ENCODE assay signal across 1 cellular context in the genomic region with DNA sequence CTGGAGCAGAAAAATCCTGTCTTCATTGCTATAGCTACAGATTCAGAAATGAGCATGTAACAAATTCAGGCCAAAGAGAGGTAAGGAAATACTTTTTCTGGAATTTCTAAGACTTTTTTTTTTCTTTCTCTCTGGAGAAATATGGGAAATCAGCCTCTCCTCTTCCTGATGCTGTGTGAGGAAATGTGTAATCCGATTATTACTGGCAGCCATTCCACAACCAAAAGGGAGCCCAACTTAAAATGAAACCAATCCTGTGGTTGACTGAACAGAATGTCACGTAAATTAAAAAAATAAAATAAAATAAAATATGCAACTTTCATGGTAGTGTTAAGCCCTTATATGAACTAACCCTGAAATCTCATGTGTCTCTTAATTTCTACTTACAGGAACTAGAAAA.
TF ChIP-seq lines count a peak whose summit lies in the region.

No MANE protein-coding gene starts in this region.

TF ChIP-seq in K562, 482 proteins besides CTCF, POLR2A, EP300 and RAD21:
- TF ChIP-seq, protein P1, sequence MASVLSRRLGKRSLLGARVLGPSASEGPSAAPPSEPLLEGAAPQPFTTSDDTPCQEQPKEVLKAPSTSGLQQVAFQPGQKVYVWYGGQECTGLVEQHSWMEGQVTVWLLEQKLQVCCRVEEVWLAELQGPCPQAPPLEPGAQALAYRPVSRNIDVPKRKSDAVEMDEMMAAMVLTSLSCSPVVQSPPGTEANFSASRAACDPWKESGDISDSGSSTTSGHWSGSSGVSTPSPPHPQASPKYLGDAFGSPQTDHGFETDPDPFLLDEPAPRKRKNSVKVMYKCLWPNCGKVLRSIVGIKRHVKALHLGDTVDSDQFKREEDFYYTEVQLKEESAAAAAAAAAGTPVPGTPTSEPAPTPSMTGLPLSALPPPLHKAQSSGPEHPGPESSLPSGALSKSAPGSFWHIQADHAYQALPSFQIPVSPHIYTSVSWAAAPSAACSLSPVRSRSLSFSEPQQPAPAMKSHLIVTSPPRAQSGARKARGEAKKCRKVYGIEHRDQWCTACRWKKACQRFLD (CRISPR knock-in tag; IDR thresholded peaks at IDR 0.05), result 0 out of 2 replicates have a peak, but pooled peaks have one; percentile 57
- TF ChIP-seq, protein P2, sequence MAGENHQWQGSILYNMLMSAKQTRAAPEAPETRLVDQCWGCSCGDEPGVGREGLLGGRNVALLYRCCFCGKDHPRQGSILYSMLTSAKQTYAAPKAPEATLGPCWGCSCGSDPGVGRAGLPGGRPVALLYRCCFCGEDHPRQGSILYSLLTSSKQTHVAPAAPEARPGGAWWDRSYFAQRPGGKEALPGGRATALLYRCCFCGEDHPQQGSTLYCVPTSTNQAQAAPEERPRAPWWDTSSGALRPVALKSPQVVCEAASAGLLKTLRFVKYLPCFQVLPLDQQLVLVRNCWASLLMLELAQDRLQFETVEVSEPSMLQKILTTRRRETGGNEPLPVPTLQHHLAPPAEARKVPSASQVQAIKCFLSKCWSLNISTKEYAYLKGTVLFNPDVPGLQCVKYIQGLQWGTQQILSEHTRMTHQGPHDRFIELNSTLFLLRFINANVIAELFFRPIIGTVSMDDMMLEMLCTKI (IDR thresholded peaks at IDR 0.05; ENCODE audit: partially characterized antibody), result no peak
